In genomic region chr16:17166095-17166494, GRCh38 we compare ENCODE assay signal across 18 cellular contexts.
"Had no signal": no experiment of that assay in that cellular context is flagged by ENCODE, and none has a peak within 500 bp of the region (broad histone marks: within the 10 kb centered on the region; RNA-seq: fewer than 3 reads in every experiment).

No MANE protein-coding gene starts in this region.

- H3K9me3 Mint-ChIP-seq: naive thymus-derived CD8-positive, alpha-beta T cell had no signal

- H3K27me3 ChIP-seq: cardiac muscle cell, colonic mucosa, spleen had no signal

- H3K27me3 Mint-ChIP-seq: activated CD4-positive, alpha-beta memory T cell treated with anti-CD3 and anti-CD28 coated beads, Interleukin-2, amount 10 ng/mL, durations not matched to agents 7 days and 5 days; activated CD4-positive, alpha-beta T cell treated with anti-CD3 and anti-CD28 coated beads for 36 hours; naive thymus-derived CD8-positive, alpha-beta T cell; progenitor cell of endocrine pancreas; stimulated activated naive CD8-positive, alpha-beta T cell treated with anti-CD3 and anti-CD28 coated beads, Interleukin-15, Interleukin-2, amounts not matched to agents 100 ng/mL and 50 ng/mL, for 24 hours had no signal

- H3K27ac ChIP-seq: cardiac muscle cell, colonic mucosa, spleen had no signal

- H3K4me1 ChIP-seq: colonic mucosa had no signal

- H3K4me3 ChIP-seq: cardiac muscle cell, colonic mucosa, spleen had no signal

- DNase-seq: activated CD4-positive, alpha-beta memory T cell treated with anti-CD3 and anti-CD28 coated beads, Interleukin-2, amount 10 ng/mL, durations not matched to agents 7 days and 5 days; activated CD4-positive, alpha-beta T cell treated with anti-CD3 and anti-CD28 coated beads for 36 hours; activated gamma-delta T cell; activated T-cell treated with anti-CD3 and anti-CD28 coated beads, Interleukin-2, amount 50 U/mL, for 48 hours; colonic mucosa; effector CD4-positive, alpha-beta T cell; hypothalamus; left cardiac atrium; naive thymus-derived CD8-positive, alpha-beta T cell; nucleus accumbens; right cardiac atrium; spleen; stimulated activated CD4-positive, alpha-beta T cell treated with anti-CD3 and anti-CD28 coated beads, Interleukin-1b, Interleukin-23, amount 100 ng/mL, for 48 hours; T-helper 9 cell had no signal

- ATAC-seq: activated CD4-positive, alpha-beta T cell treated with anti-CD3 and anti-CD28 coated beads for 36 hours; left cardiac atrium; naive thymus-derived CD8-positive, alpha-beta T cell; right cardiac atrium had no signal

- H3K4me1 Mint-ChIP-seq: activated CD4-positive, alpha-beta T cell treated with anti-CD3 and anti-CD28 coated beads for 36 hours had no signal

- H3K27ac Mint-ChIP-seq: activated CD4-positive, alpha-beta memory T cell treated with anti-CD3 and anti-CD28 coated beads, Interleukin-2, amount 10 ng/mL, durations not matched to agents 7 days and 5 days; activated CD4-positive, alpha-beta T cell treated with anti-CD3 and anti-CD28 coated beads for 36 hours; naive thymus-derived CD8-positive, alpha-beta T cell; progenitor cell of endocrine pancreas; stimulated activated naive CD8-positive, alpha-beta T cell treated with anti-CD3 and anti-CD28 coated beads, Interleukin-15, Interleukin-2, amounts not matched to agents 100 ng/mL and 50 ng/mL, for 24 hours had no signal

- H3K9me3 ChIP-seq: colonic mucosa, spleen had no signal

- H3K36me3 ChIP-seq: cardiac muscle cell, colonic mucosa had no signal

- FAIRE-seq: astrocyte had no signal

- H3K4me3 Mint-ChIP-seq: activated CD4-positive, alpha-beta memory T cell treated with anti-CD3 and anti-CD28 coated beads, Interleukin-2, amount 10 ng/mL, durations not matched to agents 7 days and 5 days; activated CD4-positive, alpha-beta T cell treated with anti-CD3 and anti-CD28 coated beads for 36 hours; naive thymus-derived CD8-positive, alpha-beta T cell; stimulated activated naive CD8-positive, alpha-beta T cell treated with anti-CD3 and anti-CD28 coated beads, Interleukin-15, Interleukin-2, amounts not matched to agents 100 ng/mL and 50 ng/mL, for 24 hours had no signal
